8 cellular contexts compared by ENCODE assay signal in genomic region chr6:20403080-20403765, GRCh38. TPM values are rescaled to one million over a fixed set of nuclear protein-coding genes. Genes with fewer than 3 reads are reported as not detected.
A peak's percentile ranks its signal among the peaks of the same experiment; 100 is the strongest.
DNase-seq lines count a peak whose midpoint lies in the region; ATAC-seq and TF ChIP-seq lines count a peak whose summit lies in the region.

No MANE protein-coding gene starts in this region.

- no peak for TF ChIP-seq CTCF in AG04450 (IDR thresholded peaks at IDR 0.05; ENCODE audit: low read depth, low read length)

- H3K36me3 Mint-ChIP-seq in central memory CD8-positive, alpha-beta T cell (ENCODE audit: insufficient read depth) = peaks cover 19% of the 10 kb centered on the region

- ATAC-seq in GM18861 (IDR thresholded peaks at IDR 0.05; ENCODE audit: unreplicated experiment) = peak; percentile 47
- peak; percentile 53 for ATAC-seq in HG03097 (IDR thresholded peaks at IDR 0.05; ENCODE audit: low FRiP score, unreplicated experiment)
- ATAC-seq in activated CD4-positive, CD25-positive, alpha-beta regulatory T cell treated with anti-CD3 and anti-CD28 coated beads, Interleukin-2, amount 50 U/mL, for 24 hours = peak; percentile 58 to 59
- peak; percentile 37 for ATAC-seq in central memory CD8-positive, alpha-beta T cell (replicated peaks; ENCODE audit: extremely low read depth, poor library complexity, severe bottlenecking)

- peaks cover 58% of the 10 kb centered on the region for H3K4me1 Mint-ChIP-seq in central memory CD8-positive, alpha-beta T cell

- no peaks in the 10 kb centered on the region for H3K9me3 Mint-ChIP-seq in central memory CD8-positive, alpha-beta T cell

- DNase-seq in AG04450 (ENCODE audit: low read depth, low spot score) (no peak), NCI-H226 (peak; percentile 85), kidney glomerular epithelial cell (lab: John Stamatoyannopoulos, UW) (peak; percentile 14)
- peak; percentile 63 to 76 for DNase-seq in central memory CD8-positive, alpha-beta T cell (ENCODE audit: low spot score in 2 of 2)
- DNase-seq in stimulated activated CD4-positive, alpha-beta T cell treated with anti-CD3 and anti-CD28 coated beads, Interleukin-15, amount 100 ng/mL, for 48 hours (ENCODE audit: low read depth in 2 of 2) = peak; percentile 85 to 86

- H3K27ac ChIP-seq in AG04450 (ENCODE audit: low read depth, low read length) = peak overlapping the region; percentile 90

- CTCF ChIA-PET in AG04450 (lab: Charles Lee) = interaction anchor here (1.6 to 2.8 kb wide), 6 partner anchors 36 to 145 kb away, joined by 5 to 44 read pairs (median 11); no protein-coding TSS in a partner anchor

- H3K27me3 ChIP-seq in AG04450 (ENCODE audit: control insufficient read depth, insufficient read depth, low read length) = no peaks in the 10 kb centered on the region

- H3K27me3 Mint-ChIP-seq in central memory CD8-positive, alpha-beta T cell = no peaks in the 10 kb centered on the region

- H3K4me3 ChIP-seq in AG04450 (ENCODE audit: low read depth, low read length) = peak overlapping the region; percentile 85

- no peaks in the 10 kb centered on the region; the same call in 1 of the 2 replicates for H3K9me3 ChIP-seq in AG04450 (ENCODE audit: control insufficient read depth, insufficient read depth, low read length)

- H3K4me3 Mint-ChIP-seq in central memory CD8-positive, alpha-beta T cell = peak overlapping the region; percentile 86

- POLR2A ChIA-PET in AG04450 (lab: Yijun Ruan, JAX) = interaction anchor here (0.6 to 1.0 kb wide), 6 partner anchors 11 to 199 kb away, joined by 3 to 8 read pairs (median 6); no protein-coding TSS in a partner anchor

- H3K27ac Mint-ChIP-seq in central memory CD8-positive, alpha-beta T cell (ENCODE audit: low read depth) = peak overlapping the region; percentile 93

RNA-seq across cellular contexts. Expression of gene E2F3, which starts 1.5 kb away (rescaled TPM):
- 10.4 and 10.7 TPM in 2 replicates for polyA plus RNA-seq in AG04450 (2011; rRNA removed)
- 9.1 and 9.5 TPM in 2 replicates for polyA minus RNA-seq in AG04450 (2011; rRNA and poly(A)+ RNA removed)
